18 cellular contexts compared by ENCODE assay signal in genomic region chr21:36229181-36229580, GRCh38.
A peak's percentile ranks its signal among the peaks of the same experiment; 100 is the strongest.
DNase-seq lines count a peak whose midpoint lies in the region; ATAC-seq and TF ChIP-seq lines count a peak whose summit lies in the region.
"Had no signal": no experiment of that assay in that cellular context is flagged by ENCODE, and none has a peak within 500 bp of the region (broad histone marks: within the 10 kb centered on the region; RNA-seq: fewer than 3 reads in every experiment).

No MANE protein-coding gene starts in this region.

- no peaks in the 10 kb centered on the region for H3K9me3 ChIP-seq in esophagus (ENCODE audit: control insufficient read depth in 2 of 2, insufficient read depth in 1 of 2, low read depth in 1 of 2, low read length in 1 of 2)

- DNase-seq in HPDE6-E6E7 (ENCODE audit: extremely low spot score) = peak; percentile 35
- DNase-seq in amniotic epithelial cell (ENCODE audit: low read depth) = peak; percentile 10
- DNase-seq in ureter (ENCODE audit: low spot score) = peak; percentile 58
- DNase-seq in activated CD8-positive, alpha-beta T cell treated with anti-CD3 and anti-CD28 coated beads for 36 hours = no peak
- DNase-seq in activated naive CD4-positive, alpha-beta T cell (lab: John Stamatoyannopoulos, UW) = no peak
- DNase-seq in activated CD8-positive, alpha-beta memory T cell treated with anti-CD3 and anti-CD28 coated beads, Interleukin-2, amount 50 U/mL, for 48 hours = no peak
- DNase-seq: ACHN; Calu3; CD4-positive, alpha-beta T cell; DMS53; IMR-90; Karpas-422; NCI-H1105; NCI-H1694 treated with DMSO at 0.1 percent for 48 hours; NCI-H226; NCI-H526; OCI-M1 had no signal

- POLR2A ChIA-PET in activated CD8-positive, alpha-beta T cell treated with anti-CD3 and anti-CD28 coated beads for 36 hours (lab: Charles Lee) = no interaction called here

- H3K27ac ChIP-seq in esophagus (ENCODE audit: low read depth in 2 of 2, low read length in 1 of 2) = peak overlapping the region; percentile 22 to 62

- WGBS in esophagus, 2 donors = 55 to 60% methylated on average over 4 of the region's 4 CpGs

- H3K4me3 Mint-ChIP-seq in activated CD8-positive, alpha-beta T cell treated with anti-CD3 and anti-CD28 coated beads for 36 hours = no peak overlapping the region
- H3K4me3 Mint-ChIP-seq: CD4-positive, alpha-beta T cell had no signal

- CTCF ChIA-PET in activated CD8-positive, alpha-beta T cell treated with anti-CD3 and anti-CD28 coated beads for 36 hours (lab: Charles Lee) = no interaction called here

- H3K36me3 Mint-ChIP-seq in activated CD8-positive, alpha-beta T cell treated with anti-CD3 and anti-CD28 coated beads for 36 hours (ENCODE audit: low read depth) = peaks cover 10% of the 10 kb centered on the region

- peaks cover 2 to 16% of the 10 kb centered on the region in 2 donors for H3K4me1 ChIP-seq in esophagus (ENCODE audit: control insufficient read depth in 2 of 2, insufficient read depth in 2 of 2, low read length in 1 of 2)

- no peaks in the 10 kb centered on the region for H3K9me3 Mint-ChIP-seq in activated CD8-positive, alpha-beta T cell treated with anti-CD3 and anti-CD28 coated beads for 36 hours
- H3K9me3 Mint-ChIP-seq: CD4-positive, alpha-beta T cell had no signal

- no peaks in the 10 kb centered on the region for H3K27me3 Mint-ChIP-seq in activated CD8-positive, alpha-beta T cell treated with anti-CD3 and anti-CD28 coated beads for 36 hours
- H3K27me3 Mint-ChIP-seq: CD4-positive, alpha-beta T cell had no signal

- intact Hi-C loops in activated CD8-positive, alpha-beta T cell treated with anti-CD3 and anti-CD28 coated beads for 36 hours (cut with micrococcal nuclease) = no loop called here

- no peak overlapping the region for H3K4me3 ChIP-seq in esophagus (ENCODE audit: low read depth in 1 of 2, low read length in 2 of 2)

- H3K36me3 ChIP-seq in esophagus (ENCODE audit: control insufficient read depth in 2 of 2, insufficient read depth in 2 of 2, low read length in 1 of 2) = peaks cover 17 to 21% of the 10 kb centered on the region in 2 donors

- no peaks in the 10 kb centered on the region for H3K27me3 ChIP-seq in esophagus (ENCODE audit: control insufficient read depth in 1 of 2, insufficient read depth in 2 of 2, low read length in 2 of 2)

- no peak for TF ChIP-seq CTCF in activated CD8-positive, alpha-beta T cell treated with anti-CD3 and anti-CD28 coated beads for 36 hours (IDR thresholded peaks at IDR 0.05)

- ATAC-seq in activated CD8-positive, alpha-beta T cell treated with anti-CD3 and anti-CD28 coated beads for 36 hours = no peak

- H3K4me1 Mint-ChIP-seq in activated CD8-positive, alpha-beta T cell treated with anti-CD3 and anti-CD28 coated beads for 36 hours (ENCODE audit: low read depth) = peaks cover 8% of the 10 kb centered on the region

- H3K27ac Mint-ChIP-seq in activated CD8-positive, alpha-beta T cell treated with anti-CD3 and anti-CD28 coated beads for 36 hours = no peak overlapping the region
- H3K27ac Mint-ChIP-seq: CD4-positive, alpha-beta T cell had no signal

Comparison
In these comparisons a context has a peak if more than half of its experiments do, and no peak if none do; other contexts are left out.
1. DNase-seq: peak in HPDE6-E6E7 (single experiment), amniotic epithelial cell (single experiment) and ureter (single experiment); none in activated CD8-positive, alpha-beta T cell treated with anti-CD3 and anti-CD28 coated beads for 36 hours (single experiment), activated naive CD4-positive, alpha-beta T cell (0 of 4) and activated CD8-positive, alpha-beta memory T cell treated with anti-CD3 and anti-CD28 coated beads, Interleukin-2, amount 50 U/mL, for 48 hours (single experiment).